Comparison of ENCODE assay signal across 39 cellular contexts in the genomic region with DNA sequence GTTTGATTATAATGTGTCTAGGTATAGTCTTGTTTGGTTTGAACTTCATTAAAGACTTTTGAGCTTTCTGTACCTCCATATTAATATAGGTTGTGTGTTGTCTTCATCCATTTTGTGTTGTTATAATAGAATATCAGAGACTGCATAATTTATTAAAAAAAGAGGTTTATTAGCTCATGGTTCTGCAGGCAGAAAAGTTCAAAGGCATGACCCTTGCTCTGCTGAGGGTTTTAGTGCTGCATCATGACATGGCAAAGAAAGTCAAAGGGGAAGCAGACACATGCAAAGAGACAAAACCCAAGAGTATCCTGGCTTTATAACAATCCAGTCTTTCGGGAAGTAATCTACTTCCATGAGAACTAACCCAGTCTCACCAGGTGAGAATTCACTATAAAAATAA.
"Had no signal": no experiment of that assay in that cellular context is flagged by ENCODE, and none has a peak within 500 bp of the region (broad histone marks: within the 10 kb centered on the region; RNA-seq: fewer than 3 reads in every experiment).

No MANE protein-coding gene starts in this region.

- FAIRE-seq: astrocyte, bronchial epithelial cell, colon had no signal

- H3K27ac Mint-ChIP-seq: activated naive CD4-positive, alpha-beta T cell treated with anti-CD3 and anti-CD28 coated beads for 36 hours; activated naive CD4-positive, alpha-beta T cell treated with anti-CD3 and anti-CD28 coated beads, Interleukin-2, amount 50 U/mL, for 24 hours; activated naive CD4-positive, alpha-beta T cell treated with anti-CD3 and anti-CD28 coated beads, Interleukin-2, amount 50 U/mL, for 72 hours; activated naive CD8-positive, alpha-beta T cell; activated naive CD8-positive, alpha-beta T cell treated with anti-CD3 and anti-CD28 coated beads for 36 hours; activated naive CD8-positive, alpha-beta T cell treated with anti-CD3 and anti-CD28 coated beads, Interleukin-2, amount 10 ng/mL, durations not matched to agents 7 days and 5 days; activated naive CD8-positive, alpha-beta T cell treated with anti-CD3 and anti-CD28 coated beads, Interleukin-2, amount 50 U/mL, for 24 hours; activated T-cell treated with anti-CD3 and anti-CD28 coated beads, Interleukin-2, amount 50 U/mL, for 24 hours; activated T-helper 1 cell treated with anti-CD3 and anti-CD28 coated beads, Interleukin-12 subunit alpha, Interleukin-12 subunit beta, Interleukin-2, Interleukin-4 antibody, amounts not matched to agents 30 ng/mL and 10 ng/mL and 1 ng/mL, durations not matched to agents 14 hours and 24 hours and 36 hours; activated T-helper 17 cell treated with anti-CD3 and anti-CD28 coated beads, Interleukin-2, amount 50 U/mL, for 72 hours; activated T-helper 2 cell treated with anti-CD3 and anti-CD28 coated beads, Interferon-gamma antibody, Interleukin-2, Interleukin-4, amounts not matched to agents 10 μg/mL and 5 μg/mL and 100 μg/mL, durations not matched to agents 14 hours and 24 hours and 36 hours; brain had no signal

- H3K36me3 Mint-ChIP-seq: activated naive CD4-positive, alpha-beta T cell treated with anti-CD3 and anti-CD28 coated beads, Interleukin-2, amount 50 U/mL, for 24 hours; activated naive CD8-positive, alpha-beta T cell; activated naive CD8-positive, alpha-beta T cell treated with anti-CD3 and anti-CD28 coated beads for 36 hours; activated naive CD8-positive, alpha-beta T cell treated with anti-CD3 and anti-CD28 coated beads, Interleukin-2, amount 10 ng/mL, durations not matched to agents 7 days and 5 days; brain had no signal

- H3K4me1 ChIP-seq: adrenal gland, ascending aorta, body of pancreas, breast epithelium had no signal

- H3K4me1 Mint-ChIP-seq: activated naive CD4-positive, alpha-beta T cell treated with anti-CD3 and anti-CD28 coated beads, Interleukin-2, amount 50 U/mL, for 24 hours; activated naive CD8-positive, alpha-beta T cell treated with anti-CD3 and anti-CD28 coated beads for 36 hours; activated naive CD8-positive, alpha-beta T cell treated with anti-CD3 and anti-CD28 coated beads, Interleukin-2, amount 10 ng/mL, durations not matched to agents 7 days and 5 days; activated naive CD8-positive, alpha-beta T cell treated with anti-CD3 and anti-CD28 coated beads, Interleukin-2, amount 50 U/mL, for 24 hours; activated T-helper 17 cell treated with anti-CD3 and anti-CD28 coated beads, Interleukin-2, amount 50 U/mL, for 72 hours; brain; central memory CD8-positive, alpha-beta T cell had no signal

- H3K27me3 ChIP-seq: adrenal gland, ascending aorta, body of pancreas, brain microvascular endothelial cell, breast epithelium, cardiac muscle cell had no signal

- H3K36me3 ChIP-seq: adrenal gland, ascending aorta, brain microvascular endothelial cell, breast epithelium, cardiac muscle cell had no signal

- H3K27me3 Mint-ChIP-seq: activated naive CD8-positive, alpha-beta T cell; activated naive CD8-positive, alpha-beta T cell treated with anti-CD3 and anti-CD28 coated beads, Interleukin-2, amount 10 ng/mL, durations not matched to agents 7 days and 5 days; activated naive CD8-positive, alpha-beta T cell treated with anti-CD3 and anti-CD28 coated beads, Interleukin-2, amount 50 U/mL, for 24 hours; activated T-cell treated with anti-CD3 and anti-CD28 coated beads, Interleukin-2, amount 50 U/mL, for 24 hours; central memory CD8-positive, alpha-beta T cell had no signal

- H3K9me3 ChIP-seq: body of pancreas had no signal

- ATAC-seq: activated naive CD4-positive, alpha-beta T cell treated with anti-CD3 and anti-CD28 coated beads, Interleukin-2, amount 50 U/mL, for 72 hours; activated naive CD8-positive, alpha-beta T cell treated with anti-CD3 and anti-CD28 coated beads, Interleukin-2, amount 50 U/mL, for 24 hours; activated T-cell treated with anti-CD3 and anti-CD28 coated beads, Interleukin-2, amount 50 U/mL, for 4 hours; activated T-cell treated with anti-CD3 and anti-CD28 coated beads, Interleukin-2, amount 50 U/mL, for 72 hours; activated T-helper 17 cell treated with anti-CD3 and anti-CD28 coated beads, Interleukin-2, amount 50 U/mL, for 72 hours; body of pancreas had no signal

- DNase-seq: activated effector memory CD4-positive, alpha-beta T cell treated with anti-CD3 and anti-CD28 coated beads, Interleukin-2, amount 50 U/mL, for 16 hours; activated effector memory CD4-positive, alpha-beta T cell treated with Interleukin-2 at 50 U/mL for 16 hours; activated gamma-delta T cell; activated gamma-delta T cell treated with Interleukin-2 at 50 U/mL for 16 hours; activated naive CD4-positive, alpha-beta T cell; activated naive CD4-positive, alpha-beta T cell treated with anti-CD3 and anti-CD28 coated beads for 36 hours; activated naive CD4-positive, alpha-beta T cell treated with anti-CD3 and anti-CD28 coated beads, Interleukin-2, amount 50 U/mL, for 16 hours; activated naive CD4-positive, alpha-beta T cell treated with Interleukin-2 at 50 U/mL for 16 hours; activated naive CD8-positive, alpha-beta T cell treated with anti-CD3 and anti-CD28 coated beads for 36 hours; activated naive CD8-positive, alpha-beta T cell treated with anti-CD3 and anti-CD28 coated beads, Interleukin-2, amount 10 ng/mL, durations not matched to agents 7 days and 5 days; activated naive CD8-positive, alpha-beta T cell treated with anti-CD3 and anti-CD28 coated beads, Interleukin-2, amount 50 U/mL, for 24 hours; activated T-cell treated with anti-CD3 and anti-CD28 coated beads, Interleukin-2, amount 50 U/mL, for 24 hours; activated T-cell treated with anti-CD3 and anti-CD28 coated beads, Interleukin-2, amount 50 U/mL, for 4 hours; activated T-cell treated with anti-CD3 and anti-CD28 coated beads, Interleukin-2, amount 50 U/mL, for 48 hours; activated T-cell treated with anti-CD3 and anti-CD28 coated beads, Interleukin-2, amount 50 U/mL, for 72 hours; adrenal gland; amniotic stem cell; amygdala; anterior cingulate cortex; aorta; body of pancreas; brain microvascular endothelial cell; caudate nucleus; central memory CD4-positive, alpha-beta T cell; cerebellar nuclear complex had no signal

- H3K4me3 Mint-ChIP-seq: activated naive CD4-positive, alpha-beta T cell treated with anti-CD3 and anti-CD28 coated beads for 36 hours; activated naive CD4-positive, alpha-beta T cell treated with anti-CD3 and anti-CD28 coated beads, Interleukin-2, amount 50 U/mL, for 24 hours; activated naive CD8-positive, alpha-beta T cell; activated naive CD8-positive, alpha-beta T cell treated with anti-CD3 and anti-CD28 coated beads for 36 hours; activated naive CD8-positive, alpha-beta T cell treated with anti-CD3 and anti-CD28 coated beads, Interleukin-2, amount 10 ng/mL, durations not matched to agents 7 days and 5 days; activated naive CD8-positive, alpha-beta T cell treated with anti-CD3 and anti-CD28 coated beads, Interleukin-2, amount 50 U/mL, for 24 hours; activated T-cell treated with anti-CD3 and anti-CD28 coated beads, Interleukin-2, amount 50 U/mL, for 24 hours; activated T-cell treated with anti-CD3 and anti-CD28 coated beads, Interleukin-2, amount 50 U/mL, for 4 hours; activated T-cell treated with anti-CD3 and anti-CD28 coated beads, Interleukin-2, amount 50 U/mL, for 72 hours; activated T-helper 1 cell treated with anti-CD3 and anti-CD28 coated beads, Interleukin-12 subunit alpha, Interleukin-12 subunit beta, Interleukin-2, Interleukin-4 antibody, amounts not matched to agents 30 ng/mL and 10 ng/mL and 1 ng/mL, durations not matched to agents 14 hours and 24 hours and 36 hours; activated T-helper 17 cell treated with anti-CD3 and anti-CD28 coated beads, Interleukin-2, amount 50 U/mL, for 72 hours; brain; central memory CD8-positive, alpha-beta T cell had no signal

- H3K27ac ChIP-seq: adrenal gland, ascending aorta, body of pancreas, brain microvascular endothelial cell, breast epithelium, cardiac muscle cell had no signal

- H3K4me3 ChIP-seq: adrenal gland, ascending aorta, body of pancreas, breast epithelium, cardiac muscle cell had no signal
